ENCODE assay signal across 1 cellular context in genomic region chr11:1675536-1676253, GRCh38.
A peak's percentile ranks its signal among the peaks of the same experiment; 100 is the strongest.
TF ChIP-seq lines count a peak whose summit lies in the region.

No MANE protein-coding gene starts in this region.

TF ChIP-seq in HepG2, 621 proteins besides CTCF, POLR2A, EP300 and RAD21 (continued from another document and continues in another):
- TF ChIP-seq ZNF704 (CRISPR knock-in tag; IDR thresholded peaks at IDR 0.05; ENCODE audit: borderline replicate concordance), result no peak
- TF ChIP-seq ZZZ3 (CRISPR knock-in tag; IDR thresholded peaks at IDR 0.05; ENCODE audit: borderline replicate concordance), result no peak
- TF ChIP-seq AHDC1 (CRISPR knock-in tag; IDR thresholded peaks at IDR 0.05; ENCODE audit: borderline replicate concordance), result peak; percentile 56; the same call in 1 of the 2 replicates
- peak in 1 of 2 experiments; percentile 44; a peak in 1 of 4 replicates for TF ChIP-seq KLF16 (CRISPR knock-in tag; IDR thresholded peaks at IDR 0.05)
- peak; percentile 48; the same call in 1 of the 2 replicates for TF ChIP-seq SMAD3 (CRISPR knock-in tag; IDR thresholded peaks at IDR 0.05)
- no peak for TF ChIP-seq RNF219 (CRISPR knock-in tag; IDR thresholded peaks at IDR 0.05)
- no peak for TF ChIP-seq HHEX (CRISPR knock-in tag; IDR thresholded peaks at IDR 0.05)
- no peak for TF ChIP-seq ZXDC (CRISPR knock-in tag; IDR thresholded peaks at IDR 0.05)
- peak in 1 of 2 experiments; percentile 34; a peak in 1 of 4 replicates for TF ChIP-seq NR2F1 (CRISPR knock-in tag; IDR thresholded peaks at IDR 0.05)
- TF ChIP-seq HOXA3 (CRISPR knock-in tag; IDR thresholded peaks at IDR 0.05), result peak; percentile 38; the same call in 1 of the 2 replicates
- TF ChIP-seq SP5 (CRISPR knock-in tag; IDR thresholded peaks at IDR 0.05; ENCODE audit: borderline replicate concordance, low read depth), result no peak
- TF ChIP-seq TEAD3 (CRISPR knock-in tag; optimal IDR thresholded peaks at IDR 0.05; ENCODE audit: borderline replicate concordance), result peak; percentile 25
- TF ChIP-seq EEA1 (CRISPR knock-in tag; IDR thresholded peaks at IDR 0.05; ENCODE audit: borderline replicate concordance), result no peak
- TF ChIP-seq ZNF264 (CRISPR knock-in tag; IDR thresholded peaks at IDR 0.05), result 0 out of 2 replicates have a peak, but pooled peaks have one; percentile 24
- peak; percentile 67; the same call in 1 of the 2 replicates for TF ChIP-seq ZNF878 (CRISPR knock-in tag; IDR thresholded peaks at IDR 0.05)
- TF ChIP-seq FOXA3 (CRISPR knock-in tag; IDR thresholded peaks at IDR 0.05), result peak; percentile 74
- peak; percentile 98 for TF ChIP-seq ZNF362 (CRISPR knock-in tag; IDR thresholded peaks at IDR 0.05; ENCODE audit: borderline replicate concordance)
- TF ChIP-seq ZNF780A (CRISPR knock-in tag; IDR thresholded peaks at IDR 0.05), result no peak
- TF ChIP-seq MED1 (CRISPR knock-in tag; IDR thresholded peaks at IDR 0.05), result peak; percentile 99
- no peak for TF ChIP-seq ZBTB33 (CRISPR knock-in tag; IDR thresholded peaks at IDR 0.05)
- no peak for TF ChIP-seq SRY (CRISPR knock-in tag; IDR thresholded peaks at IDR 0.05)
- TF ChIP-seq NCOA2 (CRISPR knock-in tag; IDR thresholded peaks at IDR 0.05), result peak; percentile 93
- TF ChIP-seq MED8 (CRISPR knock-in tag; IDR thresholded peaks at IDR 0.05; ENCODE audit: insufficient replicate concordance), result peak; percentile 96
- TF ChIP-seq NR2F6 (IDR thresholded peaks at IDR 0.05), result peak; percentile 70
- TF ChIP-seq NR2F6 (CRISPR knock-in tag; IDR thresholded peaks at IDR 0.05), result peak; percentile 37; the same call in 1 of the 2 replicates
- TF ChIP-seq PAF1 (CRISPR knock-in tag; IDR thresholded peaks at IDR 0.05), result peak; percentile 55; the same call in 1 of the 2 replicates
- no peak for TF ChIP-seq ZFP91 (CRISPR knock-in tag; IDR thresholded peaks at IDR 0.05; ENCODE audit: borderline replicate concordance)
- no peak for TF ChIP-seq RBM39 (IDR thresholded peaks at IDR 0.05; ENCODE audit: low read depth, low read length, poor library complexity, severe bottlenecking)
- TF ChIP-seq MNT (IDR thresholded peaks at IDR 0.05), result no peak
- TF ChIP-seq POLR2AphosphoS2 (IDR thresholded peaks at IDR 0.05; ENCODE audit: low read depth, low read length), result no peak
- TF ChIP-seq NR2C2 (CRISPR knock-in tag; IDR thresholded peaks at IDR 0.05; ENCODE audit: borderline replicate concordance), result peak; percentile 22; the same call in 1 of the 2 replicates
- TF ChIP-seq ZNF121 (CRISPR knock-in tag; IDR thresholded peaks at IDR 0.05), result no peak
- TF ChIP-seq AGO1 (IDR thresholded peaks at IDR 0.05; ENCODE audit: low read depth, low read length, poor library complexity, severe bottlenecking), result no peak
- TF ChIP-seq MAFG (CRISPR knock-in tag; IDR thresholded peaks at IDR 0.05), result no peak
- TF ChIP-seq CHD2 (IDR thresholded peaks at IDR 0.05; ENCODE audit: low read depth, low read length), result no peak
- TF ChIP-seq FOXP1 (IDR thresholded peaks at IDR 0.05), result no peak
- TF ChIP-seq FOXP1 (CRISPR knock-in tag; IDR thresholded peaks at IDR 0.05), result peak; percentile 76
- TF ChIP-seq SETDB1 (CRISPR knock-in tag; IDR thresholded peaks at IDR 0.05; ENCODE audit: borderline replicate concordance), result no peak
- peak; percentile 98 for TF ChIP-seq NCOR1 (IDR thresholded peaks at IDR 0.05; ENCODE audit: borderline replicate concordance, low read length)
- no peak for TF ChIP-seq ZNF580 (CRISPR knock-in tag; IDR thresholded peaks at IDR 0.05; ENCODE audit: borderline replicate concordance, low read depth)
- TF ChIP-seq ZNF333 (CRISPR knock-in tag; IDR thresholded peaks at IDR 0.05; ENCODE audit: borderline replicate concordance), result no peak
- TF ChIP-seq ZMYM3 (CRISPR knock-in tag; IDR thresholded peaks at IDR 0.05), result no peak
- no peak for TF ChIP-seq ZFP36 (IDR thresholded peaks at IDR 0.05; ENCODE audit: borderline replicate concordance, low read depth, low read length, partially characterized antibody)
